1 cellular context compared by ENCODE assay signal in genomic region chr2:187783446-187783845, GRCh38.
TF ChIP-seq lines count a peak whose summit lies in the region.

No MANE protein-coding gene starts in this region.

TF ChIP-seq in HCT116, 20 proteins besides CTCF, POLR2A, EP300 and RAD21:
- no peak for TF ChIP-seq SRF (IDR thresholded peaks at IDR 0.05; ENCODE audit: low read depth)
- no peak for TF ChIP-seq ZBTB33 (IDR thresholded peaks at IDR 0.05; ENCODE audit: extremely low read depth, insufficient replicate concordance, low read length)
- TF ChIP-seq FOSL1 (IDR thresholded peaks at IDR 0.05; ENCODE audit: low read depth) = no peak
- TF ChIP-seq EGR1 (IDR thresholded peaks at IDR 0.05; ENCODE audit: low read depth) = no peak
- TF ChIP-seq SIN3A (IDR thresholded peaks at IDR 0.05; ENCODE audit: low read depth) = no peak
- TF ChIP-seq ATF3 (IDR thresholded peaks at IDR 0.05) = no peak
- TF ChIP-seq MAX (IDR thresholded peaks at IDR 0.05) = no peak
- no peak for TF ChIP-seq POLR2AphosphoS5 (IDR thresholded peaks at IDR 0.05; ENCODE audit: low read depth, low read length)
- TF ChIP-seq ZNF274 (IDR thresholded peaks at IDR 0.05; ENCODE audit: low read depth, low read length) = no peak
- no peak for TF ChIP-seq YY1 (IDR thresholded peaks at IDR 0.05; ENCODE audit: extremely low read depth, insufficient replicate concordance, low read depth, low read length)
- no peak for TF ChIP-seq TCF7L2 (IDR thresholded peaks at IDR 0.05; ENCODE audit: borderline replicate concordance, extremely low read depth, insufficient read depth, insufficient read length)
- TF ChIP-seq CEBPB (IDR thresholded peaks at IDR 0.05; ENCODE audit: low read depth) = no peak
- TF ChIP-seq SP1 (IDR thresholded peaks at IDR 0.05; ENCODE audit: low read depth) = no peak
TF ChIP-seq in HCT116: peak in this region for 0.
